In genomic region chr7:158815046-158815445, GRCh38 we compare ENCODE assay signal across 9 cellular contexts. TPM values are rescaled to one million over a fixed set of nuclear protein-coding genes. Genes with fewer than 3 reads are reported as not detected.
DNase-seq lines count a peak whose midpoint lies in the region; ATAC-seq and TF ChIP-seq lines count a peak whose summit lies in the region.
"Had no signal": no experiment of that assay in that cellular context is flagged by ENCODE, and none has a peak within 500 bp of the region (broad histone marks: within the 10 kb centered on the region; RNA-seq: fewer than 3 reads in every experiment).

No MANE protein-coding gene starts in this region.

- H3K27me3 Mint-ChIP-seq in endodermal cell (ENCODE audit: insufficient read depth), result no peaks in the 10 kb centered on the region

- no peaks in the 10 kb centered on the region; the same call in 1 of the 2 replicates for H3F3A ChIP-seq in DOHH2 (ENCODE audit: control insufficient read depth, insufficient read depth)

- TF ChIP-seq CTCF in DOHH2 (IDR thresholded peaks at IDR 0.05; ENCODE audit: low read depth, low read length, poor library complexity, severe bottlenecking) (no peak), endodermal cell (conservative IDR thresholded peaks at IDR 0.05) (no peak)

- DNase-seq in NCI-H2107 treated with DMSO at 0.1 percent for 48 hours (lab: John Stamatoyannopoulos, UW; ENCODE audit: unreplicated experiment) (peak; percentile 72), endodermal cell (peak; percentile 65), trophoblast cell (no peak), SKM-1 treated with dmso at 0.1 percent for 144 hours (lab: John Stamatoyannopoulos, UW; ENCODE audit: unreplicated experiment) (no peak)
- DNase-seq: caudate nucleus had no signal

- H3K36me3 ChIP-seq in DOHH2 (ENCODE audit: control insufficient read depth, low read length) (peaks cover 6% of the 10 kb centered on the region; the same call in 1 of the 2 replicates), endodermal cell (ENCODE audit: control insufficient read depth, insufficient read depth, low read length) (no peaks in the 10 kb centered on the region), trophoblast cell (ENCODE audit: control insufficient read depth in 1 of 2, insufficient read depth in 2 of 2, low read length in 2 of 2) (no peaks in the 10 kb centered on the region)

- peaks cover 29% of the 10 kb centered on the region for H3K79me1 ChIP-seq in trophoblast cell (ENCODE audit: low read length)

- H3K4me2 ChIP-seq in DOHH2 (ENCODE audit: low read length), result peak overlapping the region; percentile 2; the same call in 1 of the 2 replicates
- H3K4me2 ChIP-seq in trophoblast cell (ENCODE audit: low read length), result peak overlapping the region; percentile 22

- H3K4me1 Mint-ChIP-seq in endodermal cell, result peaks cover 50% of the 10 kb centered on the region

- H2BK12ac ChIP-seq in trophoblast cell (ENCODE audit: low read length), result peak overlapping the region; percentile 85

- peak overlapping the region; percentile 70 for H2BK120ac ChIP-seq in trophoblast cell (ENCODE audit: insufficient read depth, low read length, poor library complexity)

- H3K9me2 ChIP-seq in DOHH2 (replicated peaks; ENCODE audit: control insufficient read depth, low read length), result no peaks in the 10 kb centered on the region

- H3K9me3 Mint-ChIP-seq in endodermal cell, result no peaks in the 10 kb centered on the region

- H3K18ac ChIP-seq in trophoblast cell (ENCODE audit: low read length), result peak overlapping the region; percentile 1

- no peak overlapping the region for H3K4me3 Mint-ChIP-seq in endodermal cell

- no peak overlapping the region for H3K27ac ChIP-seq in DOHH2 (ENCODE audit: low read depth, low read length)
- peak overlapping the region; percentile 51 for H3K27ac ChIP-seq in endodermal cell (ENCODE audit: low read depth, low read length)
- H3K27ac ChIP-seq in trophoblast cell (ENCODE audit: low read depth, low read length), result peak overlapping the region; percentile 82

- H3K4me3 ChIP-seq in DOHH2 (ENCODE audit: low read length) (no peak overlapping the region), endodermal cell (ENCODE audit: low read length) (no peak overlapping the region), trophoblast cell (ENCODE audit: low read depth, low read length) (no peak overlapping the region)

- ATAC-seq in GM21390 (IDR thresholded peaks at IDR 0.05; ENCODE audit: unreplicated experiment) (no peak), HG03135 (IDR thresholded peaks at IDR 0.05; ENCODE audit: unreplicated experiment) (no peak), HG03520 (IDR thresholded peaks at IDR 0.05; ENCODE audit: unreplicated experiment) (no peak)

- H3K27me3 ChIP-seq in DOHH2 (ENCODE audit: control insufficient read depth, low read length), result no peaks in the 10 kb centered on the region
- no peaks in the 10 kb centered on the region for H3K27me3 ChIP-seq in endodermal cell (ENCODE audit: control insufficient read depth, insufficient read depth, low read length, poor library complexity, severe bottlenecking)
- H3K27me3 ChIP-seq in trophoblast cell (ENCODE audit: insufficient read depth, low read length), result no peaks in the 10 kb centered on the region

- no peak overlapping the region for H4K12ac ChIP-seq in trophoblast cell (ENCODE audit: low read depth, low read length)

- H3K79me2 ChIP-seq in DOHH2 (ENCODE audit: control insufficient read depth, low read length), result peaks cover 90% of the 10 kb centered on the region
- peaks cover 18% of the 10 kb centered on the region for H3K79me2 ChIP-seq in trophoblast cell (ENCODE audit: control insufficient read depth, insufficient read depth, low read length, poor library complexity)

- H3K9me3 ChIP-seq in DOHH2 (ENCODE audit: control insufficient read depth, insufficient read depth, low read length), result no peaks in the 10 kb centered on the region
- no peaks in the 10 kb centered on the region for H3K9me3 ChIP-seq in endodermal cell (ENCODE audit: control insufficient read depth, low read length)
- no peaks in the 10 kb centered on the region for H3K9me3 ChIP-seq in trophoblast cell (ENCODE audit: insufficient read depth, low read depth, low read length)

- H4K8ac ChIP-seq in trophoblast cell (ENCODE audit: low read depth, low read length), result peak overlapping the region; percentile 26

- peaks cover 9% of the 10 kb centered on the region; the same call in 1 of the 2 replicates for H4K20me1 ChIP-seq in DOHH2 (ENCODE audit: control insufficient read depth, insufficient read depth, low read depth, low read length)

- H3K4ac ChIP-seq in trophoblast cell (ENCODE audit: low read depth, low read length), result peak overlapping the region; percentile 5

- WGBS in endodermal cell (ENCODE audit: insufficient coverage in 1 of 2, insufficient read length in 1 of 2), 2 experiments, result 40 to 54% methylated on average over 5 to 8 of the region's 8 CpGs
- WGBS in trophoblast cell (ENCODE audit: extremely low coverage, insufficient coverage, insufficient read length), result no CpG with 5 or more reads among the region's 8 CpGs

- H2BK5ac ChIP-seq in trophoblast cell (ENCODE audit: low read depth, low read length, poor library complexity), result peak overlapping the region; percentile 55

- no peak overlapping the region for H3K23ac ChIP-seq in trophoblast cell (ENCODE audit: low read length)

- H2AFZ ChIP-seq in trophoblast cell (ENCODE audit: insufficient read depth, low read length, poor library complexity), result no peak overlapping the region

- H3K14ac ChIP-seq in trophoblast cell (ENCODE audit: low read length), result peak overlapping the region; percentile 10

- peak overlapping the region; percentile 81 for H4K91ac ChIP-seq in trophoblast cell (ENCODE audit: low read depth, low read length)

- peak overlapping the region; percentile 20 for H2AK5ac ChIP-seq in trophoblast cell (ENCODE audit: low read length)

- peaks cover 2% of the 10 kb centered on the region for H3K36me3 Mint-ChIP-seq in endodermal cell (ENCODE audit: low read depth)

- H3K4me1 ChIP-seq in DOHH2 (ENCODE audit: control insufficient read depth, low read length), result peaks cover 34% of the 10 kb centered on the region
- H3K4me1 ChIP-seq in endodermal cell (ENCODE audit: control insufficient read depth, insufficient read depth, low read length), result peaks cover 5% of the 10 kb centered on the region
- peaks cover 32 to 36% of the 10 kb centered on the region in 2 experiments for H3K4me1 ChIP-seq in trophoblast cell (ENCODE audit: control insufficient read depth in 1 of 2, insufficient read depth in 2 of 2, low read length in 2 of 2)

- H3K9ac ChIP-seq in endodermal cell (ENCODE audit: extremely low read depth, low read length, poor library complexity, severe bottlenecking), result no peak overlapping the region
- no peak overlapping the region for H3K9ac ChIP-seq in trophoblast cell (ENCODE audit: low read length)

- H3K27ac Mint-ChIP-seq in endodermal cell, result peak overlapping the region; percentile 84

RNA-seq across cellular contexts. Expression of gene ESYT2, which starts 14.3 kb away (rescaled TPM):
- total RNA-seq in endodermal cell, result 10 to 100 TPM; 30.7 to 36.9 TPM
- polyA plus RNA-seq in endodermal cell (2013, experiment 1 of 2), result 25.1 TPM
- polyA plus RNA-seq in endodermal cell (2013, experiment 2 of 2), result 23.1 TPM
- 58.7 and 59.5 TPM in 2 replicates for polyA plus RNA-seq in trophoblast cell (2013)

RNA-seq across cellular contexts. Expression of gene DYNC2I1, which starts 41.3 kb away (rescaled TPM):
- 10 to 100 TPM; 18.5 to 24.2 TPM for total RNA-seq in endodermal cell
- polyA plus RNA-seq in endodermal cell (2013, experiment 1 of 2), result 16.4 TPM
- 14.0 TPM for polyA plus RNA-seq in endodermal cell (2013, experiment 2 of 2)
- 7.6 and 7.8 TPM in 2 replicates for polyA plus RNA-seq in trophoblast cell (2013)

Comparison
In these comparisons a context has a peak if more than half of its experiments do, and no peak if none do; other contexts are left out.
1. DNase-seq: peak in NCI-H2107 treated with DMSO at 0.1 percent for 48 hours (single experiment) and endodermal cell (single experiment); none in trophoblast cell (0 of 2) and SKM-1 treated with dmso at 0.1 percent for 144 hours (single experiment).